In genomic region chr10:77837248-77837924, GRCh38 we compare ENCODE assay signal across 8 cellular contexts.
A peak's percentile ranks its signal among the peaks of the same experiment; 100 is the strongest.
DNase-seq lines count a peak whose midpoint lies in the region; ATAC-seq lines count a peak whose summit lies in the region.

No MANE protein-coding gene starts in this region.

- peak; percentile 41 for DNase-seq in AG08396 (ENCODE audit: low spot score)
- DNase-seq in NCI-H510A (lab: John Stamatoyannopoulos, UW): peak; percentile 68
- peak in 2 of 3 experiments; percentile 29 to 38 for DNase-seq in activated CD8-positive, alpha-beta memory T cell treated with anti-CD3 and anti-CD28 coated beads for 48 hours (ENCODE audit: low read depth in 2 of 3, low spot score in 2 of 3)
- DNase-seq in fibroblast of the conjunctiva (ENCODE audit: low read depth): peak; percentile 17
- DNase-seq in stimulated activated CD4-positive, alpha-beta T cell treated with anti-CD3 and anti-CD28 coated beads, Interleukin-2, amount 100 ng/mL, for 48 hours: peak; percentile 40 to 56
- no peak for DNase-seq in NOMO-1 (lab: John Stamatoyannopoulos, UW; ENCODE audit: unreplicated experiment in 2 of 2)

- ATAC-seq in GM19025 (IDR thresholded peaks at IDR 0.05; ENCODE audit: low read depth, unreplicated experiment): peak; percentile 87
- peak; percentile 78 for ATAC-seq in HG03139 (IDR thresholded peaks at IDR 0.05; ENCODE audit: unreplicated experiment)

Comparison
In these comparisons a context has a peak if more than half of its experiments do, and no peak if none do; other contexts are left out.
1. DNase-seq: peak in AG08396 (single experiment), NCI-H510A (single experiment), activated CD8-positive, alpha-beta memory T cell treated with anti-CD3 and anti-CD28 coated beads for 48 hours (2 of 3), fibroblast of the conjunctiva (single experiment) and stimulated activated CD4-positive, alpha-beta T cell treated with anti-CD3 and anti-CD28 coated beads, Interleukin-2, amount 100 ng/mL, for 48 hours (2 of 2); none in NOMO-1 (0 of 2).